Comparison of ENCODE assay signal across 21 cellular contexts in genomic region chr22:19244600-19245352, GRCh38. TPM values are rescaled to one million over a fixed set of nuclear protein-coding genes. Genes with fewer than 3 reads are reported as not detected.
A peak's percentile ranks its signal among the peaks of the same experiment; 100 is the strongest.
DNase-seq lines count a peak whose midpoint lies in the region; ATAC-seq, FAIRE-seq and TF ChIP-seq lines count a peak whose summit lies in the region.
"Had no signal": no experiment of that assay in that cellular context is flagged by ENCODE, and none has a peak within 500 bp of the region (broad histone marks: within the 10 kb centered on the region; RNA-seq: fewer than 3 reads in every experiment).

No MANE protein-coding gene starts in this region.

- H3K4me3 ChIP-seq in K562 = no peak overlapping the region
- H3K4me3 ChIP-seq: HAP-1 had no signal

- H3K4me2 ChIP-seq in K562 (ENCODE audit: insufficient read depth, low read length) = no peak overlapping the region
- H3K4me2 ChIP-seq: SK-N-SH had no signal

- in situ Hi-C loops in K562 (cut with MboI) = no loop called here

- no peaks in the 10 kb centered on the region for H3K9me1 ChIP-seq in K562 (ENCODE audit: control insufficient read depth, insufficient read depth, low read length)

- no peaks in the 10 kb centered on the region for H3K9me3 ChIP-seq in K562 (replicated peaks; ENCODE audit: control insufficient read depth, insufficient read depth, low read depth, low read length)
- H3K9me3 ChIP-seq: HAP-1, SK-N-SH had no signal

- H4K20me1 ChIP-seq in K562 (replicated peaks; ENCODE audit: control insufficient read depth, insufficient read depth, low read length) = no peaks in the 10 kb centered on the region; the same call in 1 of the 2 replicates

- no peak overlapping the region for H3K27ac ChIP-seq in K562 (ENCODE audit: extremely low read depth, low read depth, low read length)
- H3K27ac ChIP-seq: 22Rv1, C4-2B had no signal

- no peaks in the 10 kb centered on the region for H3K36me3 ChIP-seq in K562 (ENCODE audit: control insufficient read depth, insufficient read depth, low read length)
- H3K36me3 ChIP-seq: HAP-1 had no signal

- no peaks in the 10 kb centered on the region for H3K79me2 ChIP-seq in K562 (ENCODE audit: control insufficient read depth, insufficient read depth, low read length)

- no peak overlapping the region for H3K9ac ChIP-seq in K562 (ENCODE audit: insufficient read depth in 1 of 2, low read depth in 2 of 2, low read length in 2 of 2)
- H3K9ac ChIP-seq: SK-N-SH had no signal

- CTCF ChIA-PET in K562 (lab: Yijun Ruan, JAX; ENCODE audit: low intra/inter-chr PET ratio) = no interaction called here

- ATAC-seq in K562 = peak; percentile 78
- ATAC-seq: Right ventricle myocardium inferior had no signal

- TF ChIP-seq POLR2A in K562 (conservative IDR thresholded peaks at IDR 0.05) = no peak

- intact Hi-C loops in K562 (cut with micrococcal nuclease) = no loop called here

- TF ChIP-seq RAD21 in K562 (CRISPR knock-in tag; conservative IDR thresholded peaks at IDR 0.05 in 1 of 2, IDR thresholded peaks at IDR 0.05 in 1 of 2) = no peak; a peak in 1 of 4 replicates

- peak; percentile 35 for DNase-seq in DMS 273 (lab: John Stamatoyannopoulos, UW; ENCODE audit: unreplicated experiment)
- no peak for DNase-seq in DMS 273 treated with DMSO at 0.1 percent for 48 hours (lab: John Stamatoyannopoulos, UW)
- peak; percentile 84 for DNase-seq in NCI-H2171 treated with DMSO at 0.1 percent for 48 hours (lab: John Stamatoyannopoulos, UW)
- peak; percentile 48 to 59 (median 56) for DNase-seq in K562 (ENCODE audit: extremely low read depth in 1 of 4, low spot score in 3 of 4)
- DNase-seq in urothelium cell line (ENCODE audit: low spot score) = no peak
- no peak for DNase-seq in SHP77 treated with DMSO at 0.1 percent for 48 hours (lab: John Stamatoyannopoulos, UW)
- no peak for DNase-seq in NCI-H1092 (lab: John Stamatoyannopoulos, UW)
- DNase-seq in activated effector memory CD4-positive, alpha-beta T cell treated with anti-CD3 and anti-CD28 coated beads, Interleukin-2, amount 50 U/mL, for 16 hours = no peak
- DNase-seq: AML-193, GDM1, NCI-H1436, NCI-H1930, NCI-H446, NCI-H526 treated with DMSO at 0.1 percent for 48 hours, SK-N-SH had no signal

- BruUV-seq in K562 (replicated peaks; lab: Mats Ljungman, UMichigan) = no TSS peak

- POLR2A ChIA-PET in K562 (lab: Yijun Ruan, JAX) = interaction anchor here (0.6 to 2.9 kb wide), 7 partner anchors 9 to 55 kb away, joined by 3 to 12 read pairs (median 4); no protein-coding TSS in a partner anchor

- no peak for TF ChIP-seq CTCF in K562 (IDR thresholded peaks at IDR 0.05 in 2 of 3, conservative IDR thresholded peaks at IDR 0.05 in 1 of 3; ENCODE audit: insufficient read depth in 2 of 3, low read depth in 1 of 3, low read length in 3 of 3)

- peak; percentile 22; the same call in 1 of the 2 replicates for TF ChIP-seq EP300 in K562 (IDR thresholded peaks at IDR 0.05; ENCODE audit: low read length)

- H2AFZ ChIP-seq in K562 (ENCODE audit: low read depth, low read length) = no peak overlapping the region

- peaks cover 18 to 31% of the 10 kb centered on the region in 2 experiments; a peak in 4 of 5 replicates for H3K27me3 ChIP-seq in K562 (ENCODE audit: control insufficient read depth in 2 of 2, insufficient read depth in 2 of 2, low read length in 2 of 2)

- WGBS in K562 (ENCODE audit: insufficient coverage, low coverage, missing lambda C conversion rate) = 16% methylated on average over 10 of the region's 10 CpGs

- FAIRE-seq in K562 (lab: Jason Lieb, UNC) (peak; percentile 26), urothelium cell line (lab: Jason Lieb, UNC) (peak; percentile 62)
- FAIRE-seq: D721Med, RCC 7860 had no signal

- peaks cover 4 to 6% of the 10 kb centered on the region in 2 experiments; a peak in 4 of 5 replicates for H3K4me1 ChIP-seq in K562 (replicated peaks in 1 of 2; ENCODE audit: control insufficient read depth in 2 of 2, insufficient read depth in 2 of 2, low read length in 2 of 2)
- H3K4me1 ChIP-seq: HAP-1 had no signal

TF ChIP-seq in K562, 482 proteins besides CTCF, POLR2A, EP300 and RAD21 (continues in another document):
- no peak for TF ChIP-seq C11orf30 (IDR thresholded peaks at IDR 0.05; ENCODE audit: low read depth)
- peak; percentile 38 for TF ChIP-seq SNRNP70 (optimal IDR thresholded peaks at IDR 0.05; ENCODE audit: low read depth, low read length)
- TF ChIP-seq U2AF1 (optimal IDR thresholded peaks at IDR 0.05; ENCODE audit: low read depth, low read length) = no peak
- 0 out of 2 replicates have a peak, but pooled peaks have one; percentile 48 for TF ChIP-seq ZFPM2 (CRISPR knock-in tag; IDR thresholded peaks at IDR 0.05)
- TF ChIP-seq ZEB2 (IDR thresholded peaks at IDR 0.05) = peak; percentile 87
- TF ChIP-seq, protein P1, sequence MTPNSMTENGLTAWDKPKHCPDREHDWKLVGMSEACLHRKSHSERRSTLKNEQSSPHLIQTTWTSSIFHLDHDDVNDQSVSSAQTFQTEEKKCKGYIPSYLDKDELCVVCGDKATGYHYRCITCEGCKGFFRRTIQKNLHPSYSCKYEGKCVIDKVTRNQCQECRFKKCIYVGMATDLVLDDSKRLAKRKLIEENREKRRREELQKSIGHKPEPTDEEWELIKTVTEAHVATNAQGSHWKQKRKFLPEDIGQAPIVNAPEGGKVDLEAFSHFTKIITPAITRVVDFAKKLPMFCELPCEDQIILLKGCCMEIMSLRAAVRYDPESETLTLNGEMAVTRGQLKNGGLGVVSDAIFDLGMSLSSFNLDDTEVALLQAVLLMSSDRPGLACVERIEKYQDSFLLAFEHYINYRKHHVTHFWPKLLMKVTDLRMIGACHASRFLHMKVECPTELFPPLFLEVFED (CRISPR knock-in tag; conservative IDR thresholded peaks at IDR 0.05) = 0 out of 2 replicates have a peak, but pooled peaks have one; percentile 66
- TF ChIP-seq TEAD2 (tag; IDR thresholded peaks at IDR 0.05) = no peak
- TF ChIP-seq SREBF1 (IDR thresholded peaks at IDR 0.05; ENCODE audit: borderline replicate concordance, low read depth, low read length) = no peak
- TF ChIP-seq ZNF445 (CRISPR knock-in tag; IDR thresholded peaks at IDR 0.05; ENCODE audit: low read depth) = 0 out of 2 replicates have a peak, but pooled peaks have one; percentile 27
- peak; percentile 55; the same call in 1 of the 2 replicates for TF ChIP-seq TAF7 (tag; IDR thresholded peaks at IDR 0.05)
- TF ChIP-seq, protein P2, sequence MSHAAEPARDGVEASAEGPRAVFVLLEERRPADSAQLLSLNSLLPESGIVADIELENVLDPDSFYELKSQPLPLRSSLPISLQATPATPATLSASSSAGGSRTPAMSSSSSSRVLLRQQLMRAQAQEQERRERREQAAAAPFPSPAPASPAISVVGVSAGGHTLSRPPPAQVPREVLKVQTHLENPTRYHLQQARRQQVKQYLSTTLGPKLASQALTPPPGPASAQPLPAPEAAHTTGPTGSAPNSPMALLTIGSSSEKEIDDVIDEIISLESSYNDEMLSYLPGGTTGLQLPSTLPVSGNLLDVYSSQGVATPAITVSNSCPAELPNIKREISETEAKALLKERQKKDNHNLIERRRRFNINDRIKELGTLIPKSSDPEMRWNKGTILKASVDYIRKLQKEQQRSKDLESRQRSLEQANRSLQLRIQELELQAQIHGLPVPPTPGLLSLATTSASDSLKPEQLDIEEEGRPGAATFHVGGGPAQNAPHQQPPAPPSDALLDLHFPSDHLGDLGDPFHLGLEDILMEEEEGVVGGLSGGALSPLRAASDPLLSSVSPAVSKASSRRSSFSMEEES (CRISPR knock-in tag; IDR thresholded peaks at IDR 0.05) = no peak
- TF ChIP-seq DPF2 (IDR thresholded peaks at IDR 0.05) = peak; percentile 66; the same call in 1 of the 2 replicates
- TF ChIP-seq ZNF77 (CRISPR knock-in tag; IDR thresholded peaks at IDR 0.05) = no peak
- TF ChIP-seq YY1 (IDR thresholded peaks at IDR 0.05; ENCODE audit: borderline replicate concordance in 1 of 3, control insufficient read depth in 1 of 3, extremely low read depth in 1 of 3, insufficient read depth in 3 of 3, insufficient read length in 1 of 3, insufficient replicate concordance in 2 of 3, low read depth in 1 of 3, low read length in 2 of 3) = no peak
- TF ChIP-seq CHD4 (IDR thresholded peaks at IDR 0.05; ENCODE audit: insufficient read depth, insufficient replicate concordance, low read depth, low read length, poor library complexity, severe bottlenecking) = no peak
- TF ChIP-seq FOXA3 (CRISPR knock-in tag; conservative IDR thresholded peaks at IDR 0.05 in 1 of 2, IDR thresholded peaks at IDR 0.05 in 1 of 2) = peak; percentile 17 to 86; a peak in 2 of 4 replicates
- TF ChIP-seq KLF6 (CRISPR knock-in tag; IDR thresholded peaks at IDR 0.05; ENCODE audit: borderline replicate concordance) = 0 out of 2 replicates have a peak, but pooled peaks have one; percentile 64
- TF ChIP-seq WHSC1 (IDR thresholded peaks at IDR 0.05; ENCODE audit: low read length) = peak; percentile 75
- TF ChIP-seq ZNF76 (CRISPR knock-in tag; IDR thresholded peaks at IDR 0.05; ENCODE audit: borderline replicate concordance) = 0 out of 2 replicates have a peak, but pooled peaks have one; percentile 76

RNA-seq across cellular contexts. Expression of gene CLTCL1, which starts 46.7 kb away (rescaled TPM):
- total RNA-seq in K562 (2011; cell fraction: chromatin; rRNA removed; ENCODE audit: low replicate concordance) = 78.7 and 79.9 TPM in 2 replicates
- 32.0 and 34.7 TPM in 2 replicates for total RNA-seq in K562 (2011; cell fraction: nucleolus; rRNA removed)
- total RNA-seq in K562 (2011; cell fraction: nucleoplasm; rRNA removed) = 23.7 and 38.1 TPM in 2 replicates
- total RNA-seq in K562 (2014; rRNA removed) (4.3 and 5.4 TPM in 2 replicates), K562 (2014; rRNA removed; fragmentation: Illumina TruSeq; extraction: Trizol) (4.2 and 4.6 TPM in 2 replicates), K562 (2015; rRNA removed; fragmentation: Illumina TruSeq; extraction: Trizol) (3.6 and 4.5 TPM in 2 replicates), K562 (2021) (8.5 and 8.8 TPM in 2 replicates)
- polyA plus RNA-seq in K562 (2011; rRNA removed) (11.7 and 17.0 TPM in 2 replicates), K562 (2014; fragmentation: Illumina TruSeq; extraction: Trizol) (4.3 and 5.0 TPM in 2 replicates), K562 (2014; fragmentation: Nextera tagmentation; extraction: Ambion mirVana) (1 to 10 TPM; 1.1 to 2.1 TPM), K562 (2014; rRNA removed) (5.8 and 8.8 TPM in 2 replicates)
- 10.3 and 14.5 TPM in 2 replicates for polyA plus RNA-seq in K562 (2011; cell fraction: cytosol; rRNA removed)
- 41.1 and 49.0 TPM in 2 replicates for polyA plus RNA-seq in K562 (2011; cell fraction: nucleus; rRNA removed)
- polyA plus RNA-seq in K562 (2012) = 5.7 and 18.7 TPM in 2 replicates
- polyA minus RNA-seq in K562 (2011; rRNA and poly(A)+ RNA removed) = 25.0 and 27.6 TPM in 2 replicates
- polyA minus RNA-seq in K562 (2011; cell fraction: cytosol; rRNA and poly(A)+ RNA removed) = 12.9 and 15.0 TPM in 2 replicates
- 18.0 and 35.4 TPM in 2 replicates for polyA minus RNA-seq in K562 (2011; cell fraction: nucleus; rRNA and poly(A)+ RNA removed)

Comparison
In these comparisons a context has a peak if more than half of its experiments do, and no peak if none do; other contexts are left out.
1. DNase-seq: peak in DMS 273 (single experiment), NCI-H2171 treated with DMSO at 0.1 percent for 48 hours (single experiment) and K562 (4 of 4); none in DMS 273 treated with DMSO at 0.1 percent for 48 hours (single experiment), urothelium cell line (single experiment), SHP77 treated with DMSO at 0.1 percent for 48 hours (single experiment), NCI-H1092 (single experiment) and activated effector memory CD4-positive, alpha-beta T cell treated with anti-CD3 and anti-CD28 coated beads, Interleukin-2, amount 50 U/mL, for 16 hours (single experiment).